13 cellular contexts compared by ENCODE assay signal in genomic region chr2:159728645-159729044, GRCh38.
"Had no signal": no experiment of that assay in that cellular context is flagged by ENCODE, and none has a peak within 500 bp of the region (broad histone marks: within the 10 kb centered on the region; RNA-seq: fewer than 3 reads in every experiment).

No MANE protein-coding gene starts in this region.

- H3K27ac Mint-ChIP-seq: activated CD4-positive, alpha-beta memory T cell treated with anti-CD3 and anti-CD28 coated beads, Interleukin-2, amount 10 ng/mL, durations not matched to agents 7 days and 5 days; activated CD4-positive, alpha-beta T cell treated with anti-CD3 and anti-CD28 coated beads for 36 hours had no signal

- H3K27me3 Mint-ChIP-seq: activated CD4-positive, alpha-beta memory T cell treated with anti-CD3 and anti-CD28 coated beads, Interleukin-2, amount 10 ng/mL, durations not matched to agents 7 days and 5 days; activated CD4-positive, alpha-beta T cell treated with anti-CD3 and anti-CD28 coated beads for 36 hours had no signal

- H3K27ac ChIP-seq: gastroesophageal sphincter, transverse colon had no signal

- H3K4me3 Mint-ChIP-seq: activated CD4-positive, alpha-beta memory T cell treated with anti-CD3 and anti-CD28 coated beads, Interleukin-2, amount 10 ng/mL, durations not matched to agents 7 days and 5 days; activated CD4-positive, alpha-beta T cell treated with anti-CD3 and anti-CD28 coated beads for 36 hours had no signal

- DNase-seq: activated CD4-positive, alpha-beta memory T cell treated with anti-CD3 and anti-CD28 coated beads, Interleukin-2, amount 10 ng/mL, durations not matched to agents 7 days and 5 days; activated CD4-positive, alpha-beta T cell treated with anti-CD3 and anti-CD28 coated beads for 36 hours; activated CD8-positive, alpha-beta memory T cell treated with anti-CD3 and anti-CD28 coated beads, Interleukin-2, amount 50 U/mL, for 4 hours; activated naive CD4-positive, alpha-beta T cell; midbrain; posterior cingulate gyrus; stimulated activated CD4-positive, alpha-beta T cell treated with anti-CD3 and anti-CD28 coated beads, Interleukin-15, amount 100 ng/mL, for 24 hours; stimulated activated CD4-positive, alpha-beta T cell treated with anti-CD3 and anti-CD28 coated beads, Interleukin-4, amount 100 ng/mL, for 1 hour; stimulated activated naive CD4-positive, alpha-beta T cell; T-helper 9 cell; transverse colon had no signal

- H3K4me3 ChIP-seq: gastroesophageal sphincter, lung, transverse colon had no signal

- H3K27me3 ChIP-seq: gastroesophageal sphincter, transverse colon had no signal

- H3K9me3 ChIP-seq: gastroesophageal sphincter, transverse colon had no signal

- ATAC-seq: activated CD4-positive, alpha-beta T cell treated with anti-CD3 and anti-CD28 coated beads for 36 hours; gastroesophageal sphincter had no signal
